ENCODE assay signal across 8 cellular contexts in the genomic region with DNA sequence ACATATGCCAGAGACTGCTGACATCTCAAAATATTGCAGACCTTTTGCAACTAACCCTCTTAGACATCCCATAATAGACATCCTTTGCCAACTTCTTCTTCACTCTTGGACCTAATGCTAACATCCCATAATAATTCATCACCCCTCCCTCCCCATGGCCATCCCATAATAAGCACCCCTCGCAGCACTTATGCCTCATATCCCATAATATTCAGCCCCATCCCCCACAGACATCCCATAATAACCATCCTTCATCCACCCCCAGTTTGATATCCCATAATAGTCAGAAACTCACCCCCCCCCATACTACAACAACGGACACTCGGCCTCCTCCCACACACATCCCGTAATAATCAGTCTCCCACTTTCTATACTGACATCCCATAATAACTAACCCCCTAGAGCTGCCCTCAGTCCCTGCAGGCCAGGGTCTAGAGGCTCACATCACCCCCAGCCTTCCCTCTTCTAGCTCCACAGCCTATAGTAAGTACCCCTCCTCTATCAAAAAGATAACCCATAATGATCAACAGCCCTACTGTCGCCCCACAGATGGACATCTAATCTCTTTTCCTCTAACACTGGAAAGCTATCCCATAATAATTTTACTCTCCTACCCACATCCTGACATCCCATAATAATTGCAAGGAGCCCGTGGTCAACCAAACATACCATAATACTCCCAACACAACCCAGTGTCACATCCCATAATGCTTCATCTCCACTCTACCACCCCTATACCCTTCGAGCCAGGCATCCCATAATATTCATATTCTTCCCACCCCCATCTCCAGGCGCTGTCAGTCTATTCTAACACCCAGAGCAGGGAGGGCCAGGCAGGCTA. TPM values are rescaled to one million over a fixed set of nuclear protein-coding genes. Genes with fewer than 3 reads are reported as not detected.
DNase-seq lines count a peak whose midpoint lies in the region; ATAC-seq, FAIRE-seq and TF ChIP-seq lines count a peak whose summit lies in the region.

No MANE protein-coding gene starts in this region.

- H3K27me3 Mint-ChIP-seq in CD4-positive, alpha-beta memory T cell = no peaks in the 10 kb centered on the region
- no peaks in the 10 kb centered on the region for H3K27me3 Mint-ChIP-seq in astrocyte (ENCODE audit: low read depth, unreplicated experiment)

- no peaks in the 10 kb centered on the region for H3K36me3 ChIP-seq in CD4-positive, alpha-beta memory T cell (ENCODE audit: insufficient read depth, low read length)
- H3K36me3 ChIP-seq in GM23248 (ENCODE audit: low read depth) (no peaks in the 10 kb centered on the region), astrocyte (ENCODE audit: insufficient read depth, low read length) (no peaks in the 10 kb centered on the region), keratinocyte (ENCODE audit: control insufficient read depth in 2 of 2, extremely low read depth in 1 of 2, insufficient read depth in 2 of 2, low read length in 2 of 2) (peaks cover 1 to 3% of the 10 kb centered on the region in 2 experiments)

- 0 out of 2 replicates have a peak overlapping the region, but pooled peaks have one; percentile 17 for H2AFZ ChIP-seq in GM23248
- H2AFZ ChIP-seq in astrocyte (ENCODE audit: low read depth, low read length) = peak overlapping the region; percentile 0
- peak overlapping the region; percentile 56 for H2AFZ ChIP-seq in keratinocyte (ENCODE audit: control insufficient read depth, low read length)

- H3K4me2 ChIP-seq in GM23248 (ENCODE audit: unreplicated experiment) (peak overlapping the region; percentile 30), astrocyte (ENCODE audit: low read length) (peak overlapping the region; percentile 99), keratinocyte (ENCODE audit: control insufficient read depth, extremely low read depth, insufficient read depth, low read depth, low read length) (peak overlapping the region; percentile 51)

- H3K36me3 Mint-ChIP-seq in CD4-positive, alpha-beta memory T cell = peaks cover 0 to 22% of the 10 kb centered on the region in 2 donors
- peaks cover 10% of the 10 kb centered on the region for H3K36me3 Mint-ChIP-seq in astrocyte (ENCODE audit: low read depth, unreplicated experiment)

- 15 to 20% methylated on average over 5 to 8 of the region's 8 CpGs for WGBS in GM23248 (ENCODE audit: low coverage in 1 of 2, low lambda C conversion rate in 2 of 2, missing lambda C conversion rate in 2 of 2), 2 experiments

- peaks cover 47% of the 10 kb centered on the region for H3F3A ChIP-seq in GM23248 (ENCODE audit: insufficient read depth)

- H3K27ac Mint-ChIP-seq in CD4-positive, alpha-beta memory T cell = no peak overlapping the region
- no peak overlapping the region for H3K27ac Mint-ChIP-seq in astrocyte (ENCODE audit: unreplicated experiment)

- no peak overlapping the region for H3K4me3 Mint-ChIP-seq in CD4-positive, alpha-beta memory T cell
- H3K4me3 Mint-ChIP-seq in astrocyte (ENCODE audit: unreplicated experiment) = no peak overlapping the region

- H3K9me3 Mint-ChIP-seq in CD4-positive, alpha-beta memory T cell = peaks cover 0 to 1% (median 0%) of the 10 kb centered on the region in 8 donors
- no peaks in the 10 kb centered on the region for H3K9me3 Mint-ChIP-seq in astrocyte (ENCODE audit: unreplicated experiment)

- POLR2A ChIA-PET in CD4-positive, alpha-beta memory T cell (lab: Charles Lee; ENCODE audit: partially characterized antibody) = interaction anchor here (0.6 to 1.9 kb wide), 13 partner anchors 9 to 265 kb away, joined by 3 to 25 read pairs (median 4); a partner anchor contains a TSS

- H3K27ac ChIP-seq in CD4-positive, alpha-beta memory T cell (ENCODE audit: low read depth, low read length) = peak overlapping the region; percentile 84
- H3K27ac ChIP-seq in GM23248 = peak overlapping the region; percentile 40
- H3K27ac ChIP-seq in astrocyte (ENCODE audit: low read depth, low read length) = no peak overlapping the region
- no peak overlapping the region for H3K27ac ChIP-seq in keratinocyte (ENCODE audit: control insufficient read depth, insufficient read depth, low read length)

- H4K20me1 ChIP-seq in GM23248 (ENCODE audit: insufficient read depth) = no peaks in the 10 kb centered on the region
- H4K20me1 ChIP-seq in astrocyte (ENCODE audit: insufficient read depth, low read length) = peaks cover 32% of the 10 kb centered on the region
- H4K20me1 ChIP-seq in keratinocyte (ENCODE audit: control insufficient read depth, extremely low read depth, insufficient read depth, low read length) = no peaks in the 10 kb centered on the region

- no peak overlapping the region for H3K4me3 ChIP-seq in CD4-positive, alpha-beta memory T cell (ENCODE audit: low read length in 2 of 2)
- H3K4me3 ChIP-seq in GM23248 = no peak overlapping the region
- H3K4me3 ChIP-seq in astrocyte (ENCODE audit: insufficient read depth, low read depth, low read length) = no peak overlapping the region
- no peak overlapping the region for H3K4me3 ChIP-seq in keratinocyte (ENCODE audit: control insufficient read depth in 2 of 3, extremely low read depth in 1 of 3, insufficient read depth in 2 of 3, low read depth in 1 of 3, low read length in 3 of 3)

- intact Hi-C loops in CD4-positive, alpha-beta memory T cell (cut with micrococcal nuclease) = loop anchor here (1.0 to 2.0 kb wide), 6 partner anchors 9 to 244 kb away; a partner anchor contains a TSS

- H3K4me1 ChIP-seq in CD4-positive, alpha-beta memory T cell (ENCODE audit: insufficient read depth, low read length) = peaks cover 58% of the 10 kb centered on the region
- H3K4me1 ChIP-seq in GM23248 (ENCODE audit: insufficient read depth) (peaks cover 32% of the 10 kb centered on the region), astrocyte (ENCODE audit: insufficient read depth, low read length) (peaks cover 40% of the 10 kb centered on the region), keratinocyte (ENCODE audit: control insufficient read depth, extremely low read depth, insufficient read depth, low read length) (peaks cover 40% of the 10 kb centered on the region)

- peak; percentile 74 to 90 (median 79) for DNase-seq in CD4-positive, alpha-beta memory T cell
- DNase-seq in GM23248 = peak; percentile 65
- DNase-seq in NCI-H146 treated with DMSO at 0.1 percent for 48 hours (lab: John Stamatoyannopoulos, UW; ENCODE audit: unreplicated experiment) = peak; percentile 89
- peak; percentile 34 for DNase-seq in SKM-1 (lab: John Stamatoyannopoulos, UW; ENCODE audit: unreplicated experiment)
- DNase-seq in astrocyte (ENCODE audit: low read depth) = peak; percentile 52
- peak; percentile 65 for DNase-seq in keratinocyte (ENCODE audit: low read depth, low spot score)
- DNase-seq in stimulated activated CD4-positive, alpha-beta T cell treated with anti-CD3 and anti-CD28 coated beads, Interleukin-2, amount 100 ng/mL, for 24 hours = peak; percentile 69 to 71

- H3K4me1 Mint-ChIP-seq in CD4-positive, alpha-beta memory T cell = peaks cover 41 to 55% (median 47%) of the 10 kb centered on the region in 4 donors
- H3K4me1 Mint-ChIP-seq in astrocyte (ENCODE audit: low read depth, unreplicated experiment) = peaks cover 33% of the 10 kb centered on the region

- in situ Hi-C loops in GM23248 (cut with MboI) = no loop called here

- dilution Hi-C loops in keratinocyte (cut with MboI; ENCODE audit: extremely low pct_ligation_motif_present, low sequenced_read_pairs) = no loop called here

- FAIRE-seq in astrocyte (lab: Jason Lieb, UNC) (no peak), keratinocyte (lab: Jason Lieb, UNC) (peak; percentile 60)

- CTCF ChIA-PET in CD4-positive, alpha-beta memory T cell (lab: Charles Lee; ENCODE audit: partially characterized antibody) = interaction anchor here (0.6 to 1.9 kb wide), 3 partner anchors 9 to 115 kb away, joined by 3 to 9 read pairs (median 3); no protein-coding TSS in a partner anchor

- H3K9me3 ChIP-seq in CD4-positive, alpha-beta memory T cell (ENCODE audit: control insufficient read depth in 1 of 2, low read length in 2 of 2) = no peaks in the 10 kb centered on the region
- H3K9me3 ChIP-seq in GM23248 (ENCODE audit: low read depth) (no peaks in the 10 kb centered on the region), astrocyte (ENCODE audit: insufficient read depth, low read depth, low read length) (no peaks in the 10 kb centered on the region), keratinocyte (ENCODE audit: control insufficient read depth, low read depth, low read length) (no peaks in the 10 kb centered on the region)

- peaks cover 3% of the 10 kb centered on the region for H3K9me1 ChIP-seq in keratinocyte (ENCODE audit: control insufficient read depth, extremely low read depth, insufficient read depth, low read length)

- no peaks in the 10 kb centered on the region for H3K27me3 ChIP-seq in CD4-positive, alpha-beta memory T cell (ENCODE audit: insufficient read depth, low read length)
- H3K27me3 ChIP-seq in GM23248 (replicated peaks; ENCODE audit: insufficient read depth) (no peaks in the 10 kb centered on the region), astrocyte (ENCODE audit: insufficient read depth, low read length) (no peaks in the 10 kb centered on the region), keratinocyte (ENCODE audit: control insufficient read depth, extremely low read depth, insufficient read depth, low read length) (no peaks in the 10 kb centered on the region)

- ATAC-seq in GM21390 (IDR thresholded peaks at IDR 0.05; ENCODE audit: unreplicated experiment) = no peak

- H3K9me2 ChIP-seq in GM23248 (ENCODE audit: insufficient read depth) = no peaks in the 10 kb centered on the region

- H3K9ac ChIP-seq in GM23248 (no peak overlapping the region), astrocyte (ENCODE audit: low read length) (no peak overlapping the region), keratinocyte (ENCODE audit: control insufficient read depth, extremely low read depth, insufficient read depth, low read length) (no peak overlapping the region)

- H3K79me2 ChIP-seq in GM23248 (ENCODE audit: insufficient read depth) (peaks cover 34% of the 10 kb centered on the region), astrocyte (ENCODE audit: insufficient read depth, low read length) (peaks cover 33% of the 10 kb centered on the region), keratinocyte (ENCODE audit: control insufficient read depth, insufficient read depth, low read length) (peaks cover 32% of the 10 kb centered on the region)

- TF ChIP-seq CTCF in astrocyte (IDR thresholded peaks at IDR 0.05; ENCODE audit: insufficient read depth, low read depth, low read length) (no peak), keratinocyte (optimal IDR thresholded peaks at IDR 0.05 in 1 of 3, IDR thresholded peaks at IDR 0.05 in 1 of 3, conservative IDR thresholded peaks at IDR 0.05 in 1 of 3; ENCODE audit: extremely low read depth in 1 of 3, insufficient read depth in 2 of 3, low read length in 3 of 3) (no peak)

RNA-seq across cellular contexts. Expression of a gene that starts 0.8 kb away (rescaled TPM):
- total RNA-seq in CD4-positive, alpha-beta memory T cell = 100 to 1,000 TPM; 246 to 255 TPM
- polyA plus RNA-seq in CD4-positive, alpha-beta memory T cell = 10 to 100 TPM; 13.3 to 64.6 TPM
- total RNA-seq in GM23248 (2014; rRNA removed; shearing (Covaris generic)) = 148 and 171 TPM in 2 replicates
- 61.5 and 72.1 TPM in 2 replicates for polyA plus RNA-seq in GM23248 (2016; fragmentation: Nextera tagmentation; extraction: Ambion mirVana)
- total RNA-seq in astrocyte = 319 and 329 TPM in 2 replicates
- polyA plus RNA-seq in keratinocyte = 79.7 to 93.1 TPM (median 81.2 TPM) in 3 replicates
- polyA plus RNA-seq in keratinocyte (2011; ENCODE audit: low read depth) = 360 TPM
- 77.1 and 92.5 TPM in 2 replicates for polyA plus RNA-seq in keratinocyte (2011; cell fraction: cytosol; rRNA removed)
- 223 and 264 TPM in 2 replicates for polyA plus RNA-seq in keratinocyte (2011; cell fraction: nucleus; rRNA removed)
- polyA plus RNA-seq in keratinocyte (2012; ENCODE audit: low replicate concordance) = 101 and 119 TPM in 2 replicates
- polyA minus RNA-seq in keratinocyte = 180 to 319 TPM (median 235 TPM) in 3 replicates
- 112 TPM for polyA minus RNA-seq in keratinocyte (2011; cell fraction: cytosol; rRNA and poly(A)+ RNA removed)
- polyA minus RNA-seq in keratinocyte (2011; cell fraction: nucleus; rRNA and poly(A)+ RNA removed) = 108 and 190 TPM in 2 replicates

RNA-seq across cellular contexts. Expression of a gene that starts 27.8 kb away (rescaled TPM):
- 10 to 100 TPM; 10.2 to 11.1 TPM for total RNA-seq in CD4-positive, alpha-beta memory T cell
- 10 to 100 TPM in 1 of 2 donors, 1 to 10 TPM in 1; 5.4 to 11.9 TPM for polyA plus RNA-seq in CD4-positive, alpha-beta memory T cell
- total RNA-seq in GM23248 (2014; rRNA removed; shearing (Covaris generic)) = not detected in 2 replicates
- polyA plus RNA-seq in GM23248 (2016; fragmentation: Nextera tagmentation; extraction: Ambion mirVana) = not detected in 2 replicates
- 0.73 and 0.89 TPM in 2 replicates for total RNA-seq in astrocyte
- polyA plus RNA-seq in keratinocyte = 6.7 to 11.7 TPM (median 8.3 TPM) in 3 replicates
- 1.8 TPM for polyA plus RNA-seq in keratinocyte (2011; ENCODE audit: low read depth)
- 7.1 and 8.1 TPM in 2 replicates for polyA plus RNA-seq in keratinocyte (2011; cell fraction: cytosol; rRNA removed)
- polyA plus RNA-seq in keratinocyte (2011; cell fraction: nucleus; rRNA removed) = 14.6 and 17.4 TPM in 2 replicates
- 6.4 and 12.5 TPM in 2 replicates for polyA plus RNA-seq in keratinocyte (2012; ENCODE audit: low replicate concordance)
- 8.7 to 32.0 TPM (median 9.3 TPM) in 3 replicates for polyA minus RNA-seq in keratinocyte
- polyA minus RNA-seq in keratinocyte (2011; cell fraction: cytosol; rRNA and poly(A)+ RNA removed) = 11.5 TPM
- 12.1 and 13.9 TPM in 2 replicates for polyA minus RNA-seq in keratinocyte (2011; cell fraction: nucleus; rRNA and poly(A)+ RNA removed)

RNA-seq across cellular contexts. Expression of a gene that starts 39.3 kb away (rescaled TPM):
- total RNA-seq in CD4-positive, alpha-beta memory T cell = 10 to 100 TPM; 13.9 to 16.3 TPM
- under 1 TPM in 1 of 2 donors, not detected in 1; 0.25 TPM for polyA plus RNA-seq in CD4-positive, alpha-beta memory T cell
- total RNA-seq in GM23248 (2014; rRNA removed; shearing (Covaris generic)) = not detected in 2 replicates
- polyA plus RNA-seq in GM23248 (2016; fragmentation: Nextera tagmentation; extraction: Ambion mirVana) = not detected in 2 replicates
- 0.54 and 0.60 TPM in 2 replicates for total RNA-seq in astrocyte
- 0.07 to 0.21 TPM (median 0.09 TPM) in 3 replicates for polyA plus RNA-seq in keratinocyte
- 1.00 TPM for polyA plus RNA-seq in keratinocyte (2011; ENCODE audit: low read depth)
- 0.16 TPM in 1 of 2 replicates, not detected in the other for polyA plus RNA-seq in keratinocyte (2011; cell fraction: cytosol; rRNA removed)
- polyA plus RNA-seq in keratinocyte (2011; cell fraction: nucleus; rRNA removed) = 1.2 and 1.4 TPM in 2 replicates
- 1.6 TPM in 1 of 2 replicates, not detected in the other for polyA plus RNA-seq in keratinocyte (2012; ENCODE audit: low replicate concordance)
- 0.76 TPM in 1 of 3 replicates, not detected in the others for polyA minus RNA-seq in keratinocyte
- not detected for polyA minus RNA-seq in keratinocyte (2011; cell fraction: cytosol; rRNA and poly(A)+ RNA removed)
- polyA minus RNA-seq in keratinocyte (2011; cell fraction: nucleus; rRNA and poly(A)+ RNA removed) = not detected in 2 replicates

RNA-seq across cellular contexts. Expression of a gene that starts 39.9 kb away (rescaled TPM):
- 10 to 100 TPM; 87.6 to 87.7 TPM for total RNA-seq in CD4-positive, alpha-beta memory T cell
- polyA plus RNA-seq in CD4-positive, alpha-beta memory T cell = 10 to 100 TPM; 15.5 to 43.2 TPM
- 44.3 TPM in 2 replicates for total RNA-seq in GM23248 (2014; rRNA removed; shearing (Covaris generic))
- polyA plus RNA-seq in GM23248 (2016; fragmentation: Nextera tagmentation; extraction: Ambion mirVana) = 27.0 and 31.8 TPM in 2 replicates
- 53.1 and 66.8 TPM in 2 replicates for total RNA-seq in astrocyte
- 85.9 to 108 TPM (median 94.4 TPM) in 3 replicates for polyA plus RNA-seq in keratinocyte
- 80.5 TPM for polyA plus RNA-seq in keratinocyte (2011; ENCODE audit: low read depth)
- 47.6 and 60.9 TPM in 2 replicates for polyA plus RNA-seq in keratinocyte (2011; cell fraction: cytosol; rRNA removed)
- polyA plus RNA-seq in keratinocyte (2011; cell fraction: nucleus; rRNA removed) = 204 and 213 TPM in 2 replicates
- polyA plus RNA-seq in keratinocyte (2012; ENCODE audit: low replicate concordance) = 43.9 and 68.1 TPM in 2 replicates
- 42.4 to 61.1 TPM (median 42.9 TPM) in 3 replicates for polyA minus RNA-seq in keratinocyte
- polyA minus RNA-seq in keratinocyte (2011; cell fraction: cytosol; rRNA and poly(A)+ RNA removed) = 31.8 TPM
- 46.1 and 59.3 TPM in 2 replicates for polyA minus RNA-seq in keratinocyte (2011; cell fraction: nucleus; rRNA and poly(A)+ RNA removed)

RNA-seq across cellular contexts. Expression of a gene that starts 52.1 kb away (rescaled TPM):
- total RNA-seq in CD4-positive, alpha-beta memory T cell = 10 to 100 TPM; 58.7 to 60.4 TPM
- 10 to 100 TPM in 1 of 2 donors, 1 to 10 TPM in 1; 3.7 to 12.5 TPM for polyA plus RNA-seq in CD4-positive, alpha-beta memory T cell
- 18.0 and 19.7 TPM in 2 replicates for total RNA-seq in GM23248 (2014; rRNA removed; shearing (Covaris generic))
- 14.5 and 19.2 TPM in 2 replicates for polyA plus RNA-seq in GM23248 (2016; fragmentation: Nextera tagmentation; extraction: Ambion mirVana)
- total RNA-seq in astrocyte = 18.8 and 20.8 TPM in 2 replicates
- 0.67 to 1.0 TPM (median 0.75 TPM) in 3 replicates for polyA plus RNA-seq in keratinocyte
- 0.12 TPM for polyA plus RNA-seq in keratinocyte (2011; ENCODE audit: low read depth)
- polyA plus RNA-seq in keratinocyte (2011; cell fraction: cytosol; rRNA removed) = 0.28 and 0.70 TPM in 2 replicates
- 1.0 and 1.3 TPM in 2 replicates for polyA plus RNA-seq in keratinocyte (2011; cell fraction: nucleus; rRNA removed)
- polyA plus RNA-seq in keratinocyte (2012; ENCODE audit: low replicate concordance) = 0.24 and 0.58 TPM in 2 replicates
- polyA minus RNA-seq in keratinocyte = 0.30 to 0.80 TPM (median 0.53 TPM) in 3 replicates
- polyA minus RNA-seq in keratinocyte (2011; cell fraction: cytosol; rRNA and poly(A)+ RNA removed) = not detected
- polyA minus RNA-seq in keratinocyte (2011; cell fraction: nucleus; rRNA and poly(A)+ RNA removed) = 0.62 and 0.84 TPM in 2 replicates

Comparison
In these comparisons a context has a peak if more than half of its experiments do, and no peak if none do; other contexts are left out.
1. DNase-seq: peak in every context shown above with its lines; median percentile 89 in NCI-H146 treated with DMSO at 0.1 percent for 48 hours; 79 in CD4-positive, alpha-beta memory T cell; 70 in stimulated activated CD4-positive, alpha-beta T cell treated with anti-CD3 and anti-CD28 coated beads, Interleukin-2, amount 100 ng/mL, for 24 hours; 65 in GM23248; 65 in keratinocyte; 52 in astrocyte; 34 in SKM-1.
2. H3K27ac ChIP-seq: peak in CD4-positive, alpha-beta memory T cell (single experiment) and GM23248 (single experiment); none in astrocyte (single experiment) and keratinocyte (single experiment).
3. H2AFZ ChIP-seq: peak in every context shown above with its lines; median percentile 56 in keratinocyte; 17 in GM23248; 0 in astrocyte.
4. H3K4me2 ChIP-seq: peak in every context shown above with its lines; median percentile 99 in astrocyte; 51 in keratinocyte; 30 in GM23248.